In genomic region chr13:27449936-27450828, GRCh38 we compare ENCODE assay signal across 9 cellular contexts. TPM values are rescaled to one million over a fixed set of nuclear protein-coding genes. Genes with fewer than 3 reads are reported as not detected.
DNase-seq lines count a peak whose midpoint lies in the region; ATAC-seq, FAIRE-seq and TF ChIP-seq lines count a peak whose summit lies in the region.
"Had no signal": no experiment of that assay in that cellular context is flagged by ENCODE, and none has a peak within 500 bp of the region (broad histone marks: within the 10 kb centered on the region; RNA-seq: fewer than 3 reads in every experiment).

Gene MTIF3 (minus strand): TSS chr13:27450564. CDS start chr13:27440448, 10,116 bp downstream.

- peak within 1 kb of the TSS; percentile 89 for H3K27ac ChIP-seq in keratinocyte (ENCODE audit: control insufficient read depth, insufficient read depth, low read length)

- H3K9me1 ChIP-seq in keratinocyte (ENCODE audit: control insufficient read depth, extremely low read depth, insufficient read depth, low read length) = no peaks in the 10 kb centered on the region

- peak within 1 kb of the TSS; percentile 89 for H2AFZ ChIP-seq in keratinocyte (ENCODE audit: control insufficient read depth, low read length)

- no peaks in the 10 kb centered on the region for H3K36me3 ChIP-seq in keratinocyte (ENCODE audit: control insufficient read depth in 2 of 2, extremely low read depth in 1 of 2, insufficient read depth in 2 of 2, low read length in 2 of 2)

- no peaks in the 10 kb centered on the region for H3K27me3 ChIP-seq in keratinocyte (ENCODE audit: control insufficient read depth, extremely low read depth, insufficient read depth, low read length)

- H3K4me1 ChIP-seq in keratinocyte (ENCODE audit: control insufficient read depth, extremely low read depth, insufficient read depth, low read length) = peaks cover 13% of the 10 kb centered on the region

- peak within 1 kb of the TSS; percentile 95 for H3K4me2 ChIP-seq in keratinocyte (ENCODE audit: control insufficient read depth, extremely low read depth, insufficient read depth, low read depth, low read length)

- TF ChIP-seq CTCF in AG10803 (conservative IDR thresholded peaks at IDR 0.05; ENCODE audit: low read length) (no peak), keratinocyte (optimal IDR thresholded peaks at IDR 0.05 in 1 of 3, IDR thresholded peaks at IDR 0.05 in 1 of 3, conservative IDR thresholded peaks at IDR 0.05 in 1 of 3; ENCODE audit: extremely low read depth in 1 of 3, insufficient read depth in 2 of 3, low read length in 3 of 3) (no peak)

- H3K79me2 ChIP-seq in keratinocyte (ENCODE audit: control insufficient read depth, insufficient read depth, low read length) = peaks cover 28% of the 10 kb centered on the region

- peak within 1 kb of the TSS; percentile 89 for H3K9ac ChIP-seq in keratinocyte (ENCODE audit: control insufficient read depth, extremely low read depth, insufficient read depth, low read length)

- FAIRE-seq in keratinocyte (lab: Jason Lieb, UNC) = peak; percentile 74
- FAIRE-seq: colon had no signal

- ATAC-seq in GM19035 (IDR thresholded peaks at IDR 0.05; ENCODE audit: unreplicated experiment) (peak; percentile 91), HG03354 (IDR thresholded peaks at IDR 0.05; ENCODE audit: poor library complexity, severe bottlenecking, unreplicated experiment) (peak; percentile 83)

- peak; percentile 82 for DNase-seq in AG10803 (ENCODE audit: low read depth)
- peak; percentile 85 for DNase-seq in NCI-H446 treated with DMSO at 0.1 percent for 48 hours (lab: John Stamatoyannopoulos, UW)
- peak; percentile 94 for DNase-seq in activated CD4-positive, CD25-positive, alpha-beta regulatory T cell treated with anti-CD3 and anti-CD28 coated beads, Interleukin-2, amount 50 U/mL, for 72 hours
- DNase-seq in cerebellar nuclear complex (lab: John Stamatoyannopoulos, UW) = peak; percentile 35 to 70
- DNase-seq in keratinocyte (ENCODE audit: low read depth, low spot score) = peak; percentile 56
- DNase-seq in stimulated activated CD4-positive, alpha-beta T cell treated with anti-CD3 and anti-CD28 coated beads, Interleukin-15, amount 100 ng/mL, for 1 hour (ENCODE audit: low read depth in 1 of 2, low spot score in 1 of 2) = peak; percentile 91

- dilution Hi-C loops in keratinocyte (cut with MboI; ENCODE audit: extremely low pct_ligation_motif_present, low sequenced_read_pairs) = no loop called here

- no peaks in the 10 kb centered on the region for H4K20me1 ChIP-seq in keratinocyte (ENCODE audit: control insufficient read depth, extremely low read depth, insufficient read depth, low read length)

- peak within 1 kb of the TSS; percentile 79 for H3K4me3 ChIP-seq in AG10803 (ENCODE audit: low read length)
- H3K4me3 ChIP-seq in keratinocyte (ENCODE audit: control insufficient read depth in 2 of 3, extremely low read depth in 1 of 3, insufficient read depth in 2 of 3, low read depth in 1 of 3, low read length in 3 of 3) = peak within 1 kb of the TSS; percentile 72 to 90 (median 86)

- no peaks in the 10 kb centered on the region for H3K9me3 ChIP-seq in keratinocyte (ENCODE audit: control insufficient read depth, low read depth, low read length)

RNA-seq across cellular contexts. Expression of gene MTIF3, which starts in this region (rescaled TPM):
- 41.4 to 58.0 TPM (median 56.1 TPM) in 3 replicates for polyA plus RNA-seq in keratinocyte
- polyA plus RNA-seq in keratinocyte (2011; ENCODE audit: low read depth) = 57.9 TPM
- polyA plus RNA-seq in keratinocyte (2011; cell fraction: cytosol; rRNA removed) = 65.4 and 96.7 TPM in 2 replicates
- 48.4 and 56.7 TPM in 2 replicates for polyA plus RNA-seq in keratinocyte (2011; cell fraction: nucleus; rRNA removed)
- 35.8 and 46.3 TPM in 2 replicates for polyA plus RNA-seq in keratinocyte (2012; ENCODE audit: low replicate concordance)
- 5.3 to 24.9 TPM (median 16.5 TPM) in 3 replicates for polyA minus RNA-seq in keratinocyte
- 9.2 TPM for polyA minus RNA-seq in keratinocyte (2011; cell fraction: cytosol; rRNA and poly(A)+ RNA removed)
- polyA minus RNA-seq in keratinocyte (2011; cell fraction: nucleus; rRNA and poly(A)+ RNA removed) = 5.4 and 11.7 TPM in 2 replicates

Comparison
In these comparisons a context has a peak if more than half of its experiments do, and no peak if none do; other contexts are left out.
1. Peak in every context shown above with its lines: DNase-seq, ATAC-seq, H3K4me3 ChIP-seq and H3K27ac ChIP-seq.